17 cellular contexts compared by ENCODE assay signal in genomic region chr6:42410861-42411260, GRCh38. TPM values are rescaled to one million over a fixed set of nuclear protein-coding genes. Genes with fewer than 3 reads are reported as not detected.
DNase-seq lines count a peak whose midpoint lies in the region; ATAC-seq and TF ChIP-seq lines count a peak whose summit lies in the region.
"Had no signal": no experiment of that assay in that cellular context is flagged by ENCODE, and none has a peak within 500 bp of the region (broad histone marks: within the 10 kb centered on the region; RNA-seq: fewer than 3 reads in every experiment).

No MANE protein-coding gene starts in this region.

- peaks cover 55% of the 10 kb centered on the region for H3K4me1 Mint-ChIP-seq in activated CD8-positive, alpha-beta memory T cell treated with anti-CD3 and anti-CD28 coated beads, Interleukin-2, amount 10 ng/mL, durations not matched to agents 7 days and 5 days
- peaks cover 59% of the 10 kb centered on the region for H3K4me1 Mint-ChIP-seq in CD4-positive, alpha-beta T cell (ENCODE audit: low read depth)
- peaks cover 68 to 73% (median 69%) of the 10 kb centered on the region in 3 donors for H3K4me1 Mint-ChIP-seq in T-cell
- H3K4me1 Mint-ChIP-seq in naive thymus-derived CD4-positive, alpha-beta T cell = peaks cover 38 to 88% (median 65%) of the 10 kb centered on the region in 7 donors

- DNase-seq in activated CD8-positive, alpha-beta memory T cell treated with anti-CD3 and anti-CD28 coated beads for 24 hours = peak; percentile 52
- DNase-seq in activated CD8-positive, alpha-beta memory T cell treated with anti-CD3 and anti-CD28 coated beads, Interleukin-2, amount 10 ng/mL, durations not matched to agents 7 days and 5 days = no peak
- DNase-seq in CD4-positive, alpha-beta T cell = no peak
- DNase-seq in T-cell (no peak), SIG-M5 treated with dmso at 0.1 percent for 504 hours (lab: John Stamatoyannopoulos, UW; ENCODE audit: unreplicated experiment) (no peak), caudate nucleus (lab: John Stamatoyannopoulos, UW) (no peak)
- DNase-seq in naive thymus-derived CD4-positive, alpha-beta T cell = no peak
- DNase-seq: Caco-2, DMS53, HCEC 1CT, NCI-H1048, NCI-H146, NCI-H2081 treated with DMSO at 0.1 percent for 48 hours, NCI-H2227 treated with DMSO at 0.1 percent for 48 hours, NCI-H524 treated with DMSO at 0.1 percent for 48 hours had no signal

- no peak for TF ChIP-seq CTCF in CD4-positive, alpha-beta T cell (IDR thresholded peaks at IDR 0.05)

- no peak overlapping the region for H3K4me3 Mint-ChIP-seq in activated CD8-positive, alpha-beta memory T cell treated with anti-CD3 and anti-CD28 coated beads, Interleukin-2, amount 10 ng/mL, durations not matched to agents 7 days and 5 days
- H3K4me3 Mint-ChIP-seq in CD4-positive, alpha-beta T cell = no peak overlapping the region
- H3K4me3 Mint-ChIP-seq in T-cell = no peak overlapping the region
- H3K4me3 Mint-ChIP-seq in naive thymus-derived CD4-positive, alpha-beta T cell = no peak overlapping the region

- H3K27me3 Mint-ChIP-seq in activated CD8-positive, alpha-beta memory T cell treated with anti-CD3 and anti-CD28 coated beads, Interleukin-2, amount 10 ng/mL, durations not matched to agents 7 days and 5 days = no peaks in the 10 kb centered on the region
- H3K27me3 Mint-ChIP-seq in CD4-positive, alpha-beta T cell = no peaks in the 10 kb centered on the region
- no peaks in the 10 kb centered on the region for H3K27me3 Mint-ChIP-seq in T-cell
- H3K27me3 Mint-ChIP-seq in naive thymus-derived CD4-positive, alpha-beta T cell = no peaks in the 10 kb centered on the region

- ATAC-seq in activated CD8-positive, alpha-beta memory T cell treated with anti-CD3 and anti-CD28 coated beads, Interleukin-2, amount 10 ng/mL, durations not matched to agents 7 days and 5 days = no peak
- no peak for ATAC-seq in CD4-positive, alpha-beta T cell (ENCODE audit: poor library complexity)
- no peak for ATAC-seq in T-cell (replicated peaks in 1 of 4)
- no peak for ATAC-seq in naive thymus-derived CD4-positive, alpha-beta T cell
- ATAC-seq in GM21717 (IDR thresholded peaks at IDR 0.05; ENCODE audit: unreplicated experiment) = no peak

- POLR2A ChIA-PET in CD4-positive, alpha-beta T cell (lab: Charles Lee) = interaction anchor here (1.0 to 2.3 kb wide), 3 partner anchors 8 to 42 kb away, joined by 3 to 12 read pairs (median 5); no protein-coding TSS in a partner anchor
- POLR2A ChIA-PET in T-cell (lab: Charles Lee) = no interaction called here
- POLR2A ChIA-PET in naive thymus-derived CD4-positive, alpha-beta T cell (lab: Charles Lee) = interaction anchor here (0.5 to 1.8 kb wide), 5 partner anchors 8 to 41 kb away, joined by 3 to 6 read pairs (median 3); partner anchors contain the start of gene TRERF1

- CTCF ChIA-PET in activated CD8-positive, alpha-beta memory T cell treated with anti-CD3 and anti-CD28 coated beads, Interleukin-2, amount 10 ng/mL, durations not matched to agents 7 days and 5 days (lab: Charles Lee) = interaction anchor here (1.0 to 1.8 kb wide), 4 partner anchors 8 to 121 kb away, joined by 3 to 7 read pairs (median 4); no protein-coding TSS in a partner anchor
- CTCF ChIA-PET in CD4-positive, alpha-beta T cell (lab: Charles Lee) = no interaction called here
- CTCF ChIA-PET in T-cell (lab: Charles Lee) = interaction anchor here in 1 of 2 donors (0.6 kb wide), 1 partner anchor 31 kb away, joined by 3 read pairs; no protein-coding TSS in a partner anchor
- CTCF ChIA-PET in naive thymus-derived CD4-positive, alpha-beta T cell (lab: Charles Lee) = interaction anchor here (0.8 kb wide), 1 partner anchor 9 kb away, joined by 3 read pairs; no protein-coding TSS in a partner anchor

- no peak overlapping the region for H3K27ac Mint-ChIP-seq in activated CD8-positive, alpha-beta memory T cell treated with anti-CD3 and anti-CD28 coated beads, Interleukin-2, amount 10 ng/mL, durations not matched to agents 7 days and 5 days
- peak overlapping the region; percentile 8 for H3K27ac Mint-ChIP-seq in CD4-positive, alpha-beta T cell
- H3K27ac Mint-ChIP-seq in T-cell = peak overlapping the region; percentile 48 to 79
- peak overlapping the region in 7 of 9 donors; percentile 17 to 82 (median 48) for H3K27ac Mint-ChIP-seq in naive thymus-derived CD4-positive, alpha-beta T cell

- no peak overlapping the region for H3K4me3 ChIP-seq in naive thymus-derived CD4-positive, alpha-beta T cell (ENCODE audit: low read length)

- H3K9me3 Mint-ChIP-seq in activated CD8-positive, alpha-beta memory T cell treated with anti-CD3 and anti-CD28 coated beads, Interleukin-2, amount 10 ng/mL, durations not matched to agents 7 days and 5 days (ENCODE audit: low read depth) = no peaks in the 10 kb centered on the region
- H3K9me3 Mint-ChIP-seq in CD4-positive, alpha-beta T cell = no peaks in the 10 kb centered on the region
- H3K9me3 Mint-ChIP-seq in T-cell = no peaks in the 10 kb centered on the region
- H3K9me3 Mint-ChIP-seq in naive thymus-derived CD4-positive, alpha-beta T cell = no peaks in the 10 kb centered on the region

- H3K4me1 ChIP-seq in naive thymus-derived CD4-positive, alpha-beta T cell (ENCODE audit: control insufficient read depth in 2 of 2, insufficient read depth in 2 of 2, low read length in 2 of 2) = peaks cover 10 to 14% of the 10 kb centered on the region in 2 donors
- H3K4me1 ChIP-seq: Caco-2 had no signal

- no peaks in the 10 kb centered on the region for H3K36me3 ChIP-seq in naive thymus-derived CD4-positive, alpha-beta T cell (ENCODE audit: control insufficient read depth in 2 of 3, insufficient read depth in 3 of 3, low read length in 3 of 3)

- H3K36me3 Mint-ChIP-seq in activated CD8-positive, alpha-beta memory T cell treated with anti-CD3 and anti-CD28 coated beads, Interleukin-2, amount 10 ng/mL, durations not matched to agents 7 days and 5 days = peaks cover 24% of the 10 kb centered on the region
- no peaks in the 10 kb centered on the region for H3K36me3 Mint-ChIP-seq in CD4-positive, alpha-beta T cell (ENCODE audit: low read depth)
- no peaks in the 10 kb centered on the region for H3K36me3 Mint-ChIP-seq in T-cell
- H3K36me3 Mint-ChIP-seq in naive thymus-derived CD4-positive, alpha-beta T cell = peaks cover 0 to 25% (median 12%) of the 10 kb centered on the region in 5 donors

- intact Hi-C loops in CD4-positive, alpha-beta T cell (cut with DNase I, micrococcal nuclease) = no loop called here
- intact Hi-C loops in naive thymus-derived CD4-positive, alpha-beta T cell (cut with micrococcal nuclease) = no loop called here

- H3K9me3 ChIP-seq in CD4-positive, alpha-beta T cell (ENCODE audit: control insufficient read depth, low read length) = no peaks in the 10 kb centered on the region
- H3K9me3 ChIP-seq in naive thymus-derived CD4-positive, alpha-beta T cell (ENCODE audit: control insufficient read depth in 2 of 3, low read length in 3 of 3) = no peaks in the 10 kb centered on the region
- H3K9me3 ChIP-seq: Caco-2 had no signal

- H3K27ac ChIP-seq in CD4-positive, alpha-beta T cell (ENCODE audit: low read depth, low read length) = no peak overlapping the region
- no peak overlapping the region for H3K27ac ChIP-seq in naive thymus-derived CD4-positive, alpha-beta T cell (ENCODE audit: low read depth, low read length)
- no peak overlapping the region for H3K27ac ChIP-seq in caudate nucleus (ENCODE audit: low read depth, low read length)
- H3K27ac ChIP-seq: 22Rv1 had no signal

- no peaks in the 10 kb centered on the region for H3K27me3 ChIP-seq in CD4-positive, alpha-beta T cell (ENCODE audit: control insufficient read depth, insufficient read depth, low read length)
- no peaks in the 10 kb centered on the region for H3K27me3 ChIP-seq in naive thymus-derived CD4-positive, alpha-beta T cell (ENCODE audit: control insufficient read depth in 2 of 2, insufficient read depth in 2 of 2, low read length in 2 of 2)

RNA-seq across cellular contexts. Expression of gene TRERF1, which starts 40.9 kb away (rescaled TPM):
- total RNA-seq in activated CD8-positive, alpha-beta memory T cell treated with anti-CD3 and anti-CD28 coated beads, Interleukin-2, amount 10 ng/mL, durations not matched to agents 7 days and 5 days = 10 to 100 TPM; 16.2 to 36.0 TPM
- total RNA-seq in CD4-positive, alpha-beta T cell = 10 to 100 TPM; 31.0 to 31.7 TPM
- total RNA-seq in T-cell = 10 to 100 TPM; 20.5 to 52.2 (median 25.6) TPM
- 10 to 100 TPM; 20.7 to 32.4 (median 27.1) TPM for total RNA-seq in naive thymus-derived CD4-positive, alpha-beta T cell
- polyA plus RNA-seq in naive thymus-derived CD4-positive, alpha-beta T cell = 1 to 10 TPM; 4.8 to 7.5 TPM

Comparison
In these comparisons a context has a peak if more than half of its experiments do, and no peak if none do; other contexts are left out.
1. POLR2A ChIA-PET loops: an anchor here in CD4-positive, alpha-beta T cell (1.0 to 2.3 kb wide) and naive thymus-derived CD4-positive, alpha-beta T cell (0.5 to 1.8 kb wide); none called in T-cell.